1 cellular context compared by ENCODE assay signal in genomic region chr4:128810871-128811570, GRCh38.
TF ChIP-seq lines count a peak whose summit lies in the region.

No MANE protein-coding gene starts in this region.

TF ChIP-seq in IMR-90, 13 proteins besides CTCF, POLR2A, EP300 and RAD21 (continued from another document):
- TF ChIP-seq, protein P1, sequence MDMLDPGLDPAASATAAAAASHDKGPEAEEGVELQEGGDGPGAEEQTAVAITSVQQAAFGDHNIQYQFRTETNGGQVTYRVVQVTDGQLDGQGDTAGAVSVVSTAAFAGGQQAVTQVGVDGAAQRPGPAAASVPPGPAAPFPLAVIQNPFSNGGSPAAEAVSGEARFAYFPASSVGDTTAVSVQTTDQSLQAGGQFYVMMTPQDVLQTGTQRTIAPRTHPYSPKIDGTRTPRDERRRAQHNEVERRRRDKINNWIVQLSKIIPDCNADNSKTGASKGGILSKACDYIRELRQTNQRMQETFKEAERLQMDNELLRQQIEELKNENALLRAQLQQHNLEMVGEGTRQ (IDR thresholded peaks at IDR 0.05; ENCODE audit: low read depth, low read length), result peak; percentile 46; the same call in 1 of the 2 replicates
- TF ChIP-seq SMC3 (IDR thresholded peaks at IDR 0.05; ENCODE audit: low read depth, low read length), result no peak
- TF ChIP-seq NFE2L2 (IDR thresholded peaks at IDR 0.05; ENCODE audit: low read depth, low read length), result no peak
- TF ChIP-seq FOS (IDR thresholded peaks at IDR 0.05; ENCODE audit: low read depth, low read length), result no peak
- TF ChIP-seq, protein P2, sequence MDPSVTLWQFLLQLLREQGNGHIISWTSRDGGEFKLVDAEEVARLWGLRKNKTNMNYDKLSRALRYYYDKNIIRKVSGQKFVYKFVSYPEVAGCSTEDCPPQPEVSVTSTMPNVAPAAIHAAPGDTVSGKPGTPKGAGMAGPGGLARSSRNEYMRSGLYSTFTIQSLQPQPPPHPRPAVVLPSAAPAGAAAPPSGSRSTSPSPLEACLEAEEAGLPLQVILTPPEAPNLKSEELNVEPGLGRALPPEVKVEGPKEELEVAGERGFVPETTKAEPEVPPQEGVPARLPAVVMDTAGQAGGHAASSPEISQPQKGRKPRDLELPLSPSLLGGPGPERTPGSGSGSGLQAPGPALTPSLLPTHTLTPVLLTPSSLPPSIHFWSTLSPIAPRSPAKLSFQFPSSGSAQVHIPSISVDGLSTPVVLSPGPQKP (IDR thresholded peaks at IDR 0.05; ENCODE audit: borderline replicate concordance, low read depth, low read length), result no peak
- TF ChIP-seq CEBPB (IDR thresholded peaks at IDR 0.05; ENCODE audit: low read depth, low read length), result no peak
- TF ChIP-seq RCOR1 (IDR thresholded peaks at IDR 0.05; ENCODE audit: insufficient replicate concordance, low read length), result peak; percentile 81
- TF ChIP-seq MXI1 (IDR thresholded peaks at IDR 0.05; ENCODE audit: borderline replicate concordance, low read depth, low read length), result peak; percentile 89
- TF ChIP-seq MAFK (IDR thresholded peaks at IDR 0.05; ENCODE audit: low read depth, low read length), result no peak
- TF ChIP-seq CHD1 (IDR thresholded peaks at IDR 0.05; ENCODE audit: low read depth, low read length), result no peak; the same call in 1 of the 2 replicates
